In the genomic region with DNA sequence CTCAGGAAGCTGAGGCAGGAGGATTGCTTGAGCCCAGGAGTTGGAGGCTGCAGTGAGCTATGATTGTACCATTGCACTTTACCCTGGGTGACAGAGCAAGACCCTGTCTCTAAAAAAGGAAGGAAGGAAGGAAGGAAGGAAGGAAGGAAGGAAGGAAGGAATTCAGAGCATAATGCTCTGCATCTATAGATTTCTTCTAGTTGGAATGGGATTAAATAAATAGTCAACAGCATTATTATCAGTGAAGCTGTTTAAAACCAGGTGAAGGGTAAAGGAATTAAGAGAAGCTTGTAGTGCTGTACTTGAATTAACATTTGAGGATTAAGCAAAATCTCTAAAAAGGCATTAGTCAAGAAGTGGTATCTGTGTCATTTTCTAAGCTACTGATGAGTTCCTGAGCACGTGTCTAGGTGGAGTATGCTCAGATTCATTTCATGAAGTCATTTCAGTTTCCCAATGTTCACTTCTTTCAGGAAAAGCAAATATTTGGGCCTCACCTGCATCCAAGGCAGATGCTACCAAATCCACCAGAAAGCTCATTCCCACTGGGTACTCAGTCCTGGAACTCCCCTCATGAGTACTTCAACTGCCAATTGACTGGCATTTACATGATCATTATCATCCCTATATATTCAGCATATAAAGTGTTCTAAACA, we compare ENCODE assay signal across 18 cellular contexts. TPM values are rescaled to one million over a fixed set of nuclear protein-coding genes. Genes with fewer than 3 reads are reported as not detected.
DNase-seq lines count a peak whose midpoint lies in the region; ATAC-seq and TF ChIP-seq lines count a peak whose summit lies in the region.
"Had no signal": no experiment of that assay in that cellular context is flagged by ENCODE, and none has a peak within 500 bp of the region (broad histone marks: within the 10 kb centered on the region; RNA-seq: fewer than 3 reads in every experiment).

No MANE protein-coding gene starts in this region.

- H3K27ac Mint-ChIP-seq in MCF 10A (ENCODE audit: low read depth, unreplicated experiment) (peak overlapping the region; percentile 98), mesothelial cell of epicardium (no peak overlapping the region)

- H3K36me3 Mint-ChIP-seq in MCF 10A (ENCODE audit: insufficient read depth, unreplicated experiment) (peaks cover 8% of the 10 kb centered on the region), mesothelial cell of epicardium (no peaks in the 10 kb centered on the region)
- H3K36me3 Mint-ChIP-seq: CD14-positive monocyte had no signal

- peaks cover 52% of the 10 kb centered on the region for H3K4me1 ChIP-seq in suprapubic skin

- peak overlapping the region; percentile 51 for H3K27ac ChIP-seq in suprapubic skin
- H3K27ac ChIP-seq: 22Rv1 had no signal

- intact Hi-C loops in MCF 10A (cut with micrococcal nuclease) = no loop called here

- H3K4me3 Mint-ChIP-seq in MCF 10A (ENCODE audit: unreplicated experiment) (peak overlapping the region; percentile 29), mesothelial cell of epicardium (no peak overlapping the region)
- H3K4me3 Mint-ChIP-seq: CD14-positive monocyte, H9 had no signal

- H3K27me3 Mint-ChIP-seq in MCF 10A (ENCODE audit: insufficient read depth, unreplicated experiment) = no peaks in the 10 kb centered on the region
- H3K27me3 Mint-ChIP-seq in mesothelial cell of epicardium (ENCODE audit: low read depth) = no peaks in the 10 kb centered on the region

- 61% methylated on average over 1 of the region's 1 CpG for WGBS in suprapubic skin

- H3K4me3 ChIP-seq in suprapubic skin = no peak overlapping the region

- POLR2A ChIA-PET in MCF 10A (lab: Yijun Ruan, JAX) = interaction anchor here (0.6 to 6.3 kb wide), 34 partner anchors 8 to 851 kb away, joined by 3 to 138 read pairs (median 4); a partner anchor contains a TSS

- no peak for TF ChIP-seq POLR2A in suprapubic skin (IDR thresholded peaks at IDR 0.05)

- DNase-seq in NCI-H345 (lab: John Stamatoyannopoulos, UW) (peak; percentile 19), NCI-H345 treated with DMSO at 0.1 percent for 48 hours (lab: John Stamatoyannopoulos, UW; ENCODE audit: unreplicated experiment) (no peak), NCI-H524 treated with DMSO at 0.1 percent for 48 hours (lab: John Stamatoyannopoulos, UW) (peak; percentile 38), MCF 10A (ENCODE audit: unreplicated experiment) (no peak), suprapubic skin (ENCODE audit: low spot score in 2 of 2) (no peak), mesothelial cell of epicardium (ENCODE audit: low spot score in 2 of 2, unreplicated experiment in 2 of 2) (no peak)
- DNase-seq in stimulated activated CD4-positive, alpha-beta T cell treated with anti-CD3 and anti-CD28 coated beads, Interleukin-4, amount 100 ng/mL, for 4 hours = no peak
- DNase-seq: COR-L47, DMS53, H9, NCI-H1048, NCI-H146, NCI-H2081 treated with DMSO at 0.1 percent for 48 hours, NCI-H446, SHP77 treated with DMSO at 0.1 percent for 48 hours had no signal

- H3K9me3 Mint-ChIP-seq in MCF 10A (ENCODE audit: unreplicated experiment) (no peaks in the 10 kb centered on the region), mesothelial cell of epicardium (no peaks in the 10 kb centered on the region)
- H3K9me3 Mint-ChIP-seq: CD14-positive monocyte, H9 had no signal

- CTCF ChIA-PET in MCF 10A (lab: Yijun Ruan, JAX) = interaction anchor here (0.6 to 8.9 kb wide), 26 partner anchors 9 to 386 kb away, joined by 3 to 105 read pairs (median 5); a partner anchor contains a TSS

- BruUV-seq in MCF 10A (replicated peaks; lab: Mats Ljungman, UMichigan) = no TSS peak

- no peak for TF ChIP-seq CTCF in MCF 10A (IDR thresholded peaks at IDR 0.05; ENCODE audit: unreplicated experiment)
- TF ChIP-seq CTCF in suprapubic skin (IDR thresholded peaks at IDR 0.05) = no peak
- no peak for TF ChIP-seq CTCF in mesothelial cell of epicardium (IDR thresholded peaks at IDR 0.05; ENCODE audit: unreplicated experiment)

- H3K27me3 ChIP-seq in suprapubic skin = no peaks in the 10 kb centered on the region

- H3K9me3 ChIP-seq in suprapubic skin = no peaks in the 10 kb centered on the region

- no peak for ATAC-seq in HG03439 (IDR thresholded peaks at IDR 0.05; ENCODE audit: unreplicated experiment)

- H3K36me3 ChIP-seq in suprapubic skin = no peaks in the 10 kb centered on the region

- TF ChIP-seq EP300 in suprapubic skin (IDR thresholded peaks at IDR 0.05) = no peak

- H3K4me1 Mint-ChIP-seq in MCF 10A (ENCODE audit: insufficient read depth, unreplicated experiment) (peaks cover 64% of the 10 kb centered on the region), mesothelial cell of epicardium (peaks cover 49% of the 10 kb centered on the region)

RNA-seq across cellular contexts. Expression of a gene that starts 8.4 kb away (rescaled TPM):
- 0.22 and 0.42 TPM in 2 replicates for total RNA-seq in MCF 10A (2022)
- total RNA-seq in suprapubic skin = 1 to 10 TPM in 3 of 4 donors, under 1 TPM in 1; 0.17 to 2.9 (median 1.3) TPM
- total RNA-seq in mesothelial cell of epicardium = 0.18 to 0.38 TPM (median 0.29 TPM) in 3 replicates
- total RNA-seq: H9 had no signal

RNA-seq across cellular contexts. Expression of a gene that starts 24.4 kb away (rescaled TPM):
- total RNA-seq in MCF 10A (2022) = 44.1 and 56.2 TPM in 2 replicates
- total RNA-seq in suprapubic skin = 10 to 100 TPM; 29.9 to 62.2 (median 46.0) TPM
- total RNA-seq in mesothelial cell of epicardium = 15.4 to 16.5 TPM (median 15.9 TPM) in 3 replicates

Comparison
In these comparisons a context has a peak if more than half of its experiments do, and no peak if none do; other contexts are left out.
1. DNase-seq: peak in NCI-H345 (single experiment) and NCI-H524 treated with DMSO at 0.1 percent for 48 hours (single experiment); none in NCI-H345 treated with DMSO at 0.1 percent for 48 hours (single experiment), MCF 10A (single experiment), suprapubic skin (0 of 2), stimulated activated CD4-positive, alpha-beta T cell treated with anti-CD3 and anti-CD28 coated beads, Interleukin-4, amount 100 ng/mL, for 4 hours (0 of 2) and mesothelial cell of epicardium (0 of 2).